ENCODE assay signal across 1 cellular context in genomic region chr11:96132437-96132836, GRCh38.
TF ChIP-seq lines count a peak whose summit lies in the region.

No MANE protein-coding gene starts in this region.

TF ChIP-seq in HepG2, 621 proteins besides CTCF, POLR2A, EP300 and RAD21 (continued from another document):
- TF ChIP-seq ZBTB20 (CRISPR knock-in tag; IDR thresholded peaks at IDR 0.05; ENCODE audit: borderline replicate concordance, low read depth) (peak; percentile 80; the same call in 1 of the 2 replicates), HNRNPH1 (optimal IDR thresholded peaks at IDR 0.05; ENCODE audit: low read depth, low read length) (no peak), ZNF530 (CRISPR knock-in tag; IDR thresholded peaks at IDR 0.05; ENCODE audit: low read depth) (no peak), FOXA3 (CRISPR knock-in tag; IDR thresholded peaks at IDR 0.05) (peak; percentile 55), FOXA1 (IDR thresholded peaks at IDR 0.05) (no peak), FOXA1 (CRISPR knock-in tag; IDR thresholded peaks at IDR 0.05) (0 out of 2 replicates have a peak, but pooled peaks have one; percentile 23), ELF3 (CRISPR knock-in tag; IDR thresholded peaks at IDR 0.05) (0 out of 2 replicates have a peak, but pooled peaks have one; percentile 9), ARID5B (CRISPR knock-in tag; IDR thresholded peaks at IDR 0.05) (peak; percentile 59), THAP8 (CRISPR knock-in tag; IDR thresholded peaks at IDR 0.05; ENCODE audit: borderline replicate concordance) (no peak), JUND (CRISPR knock-in tag; IDR thresholded peaks at IDR 0.05) (peak; percentile 29; the same call in 1 of the 2 replicates), HMG20A (CRISPR knock-in tag; IDR thresholded peaks at IDR 0.05; ENCODE audit: borderline replicate concordance) (peak; percentile 41; the same call in 1 of the 2 replicates), FOSL1 (CRISPR knock-in tag; IDR thresholded peaks at IDR 0.05; ENCODE audit: borderline replicate concordance) (peak; percentile 81; the same call in 1 of the 2 replicates), ZNF546 (CRISPR knock-in tag; conservative IDR thresholded peaks at IDR 0.05) (no peak), ZBTB33 (CRISPR knock-in tag; IDR thresholded peaks at IDR 0.05) (peak; percentile 32; the same call in 1 of the 2 replicates), FOSL2 (CRISPR knock-in tag; IDR thresholded peaks at IDR 0.05) (peak; percentile 77), SOX13 (IDR thresholded peaks at IDR 0.05) (no peak), SOX13 (CRISPR knock-in tag; conservative IDR thresholded peaks at IDR 0.05 in 1 of 2, IDR thresholded peaks at IDR 0.05 in 1 of 2) (peak in 1 of 2 experiments; percentile 48; a peak in 1 of 4 replicates), ZGPAT (CRISPR knock-in tag; IDR thresholded peaks at IDR 0.05) (peak; percentile 37; the same call in 1 of the 2 replicates), ZSCAN9 (CRISPR knock-in tag; IDR thresholded peaks at IDR 0.05; ENCODE audit: borderline replicate concordance) (peak; percentile 38; the same call in 1 of the 2 replicates), ZNF616 (CRISPR knock-in tag; IDR thresholded peaks at IDR 0.05; ENCODE audit: low read depth) (no peak), HOMEZ (CRISPR knock-in tag; IDR thresholded peaks at IDR 0.05; ENCODE audit: low read depth) (peak; percentile 55; the same call in 1 of the 2 replicates), SOX5 (CRISPR knock-in tag; IDR thresholded peaks at IDR 0.05; ENCODE audit: borderline replicate concordance) (0 out of 2 replicates have a peak, but pooled peaks have one; percentile 49), GATAD2A (CRISPR knock-in tag; IDR thresholded peaks at IDR 0.05) (peak; percentile 50), TOE1 (CRISPR knock-in tag; IDR thresholded peaks at IDR 0.05) (no peak)
